In genomic region chr3:94694001-94694400, GRCh38 we compare ENCODE assay signal across 2 cellular contexts.
A peak's percentile ranks its signal among the peaks of the same experiment; 100 is the strongest.
TF ChIP-seq lines count a peak whose summit lies in the region.

No MANE protein-coding gene starts in this region.

TF ChIP-seq in SK-N-SH, 30 proteins besides CTCF, POLR2A, EP300 and RAD21 (continued from another document):
- TF ChIP-seq REST (IDR thresholded peaks at IDR 0.05; ENCODE audit: low read depth, low read length) = no peak
- peak; percentile 76 for TF ChIP-seq GATA2 (CRISPR knock-in tag; IDR thresholded peaks at IDR 0.05)
- TF ChIP-seq, protein P1, sequence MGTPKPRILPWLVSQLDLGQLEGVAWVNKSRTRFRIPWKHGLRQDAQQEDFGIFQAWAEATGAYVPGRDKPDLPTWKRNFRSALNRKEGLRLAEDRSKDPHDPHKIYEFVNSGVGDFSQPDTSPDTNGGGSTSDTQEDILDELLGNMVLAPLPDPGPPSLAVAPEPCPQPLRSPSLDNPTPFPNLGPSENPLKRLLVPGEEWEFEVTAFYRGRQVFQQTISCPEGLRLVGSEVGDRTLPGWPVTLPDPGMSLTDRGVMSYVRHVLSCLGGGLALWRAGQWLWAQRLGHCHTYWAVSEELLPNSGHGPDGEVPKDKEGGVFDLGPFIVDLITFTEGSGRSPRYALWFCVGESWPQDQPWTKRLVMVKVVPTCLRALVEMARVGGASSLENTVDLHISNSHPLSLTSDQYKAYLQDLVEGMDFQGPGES (IDR thresholded peaks at IDR 0.05; ENCODE audit: low read depth, low read length) = no peak
- TF ChIP-seq GABPA (IDR thresholded peaks at IDR 0.05; ENCODE audit: low read depth) = no peak
- TF ChIP-seq USF2 (IDR thresholded peaks at IDR 0.05; ENCODE audit: borderline replicate concordance, low read depth, low read length) = no peak
- TF ChIP-seq NRF1 (IDR thresholded peaks at IDR 0.05; ENCODE audit: low read depth, low read length) = no peak
- TF ChIP-seq RCOR1 (IDR thresholded peaks at IDR 0.05; ENCODE audit: low read length) = 0 out of 2 replicates have a peak, but pooled peaks have one; percentile 18
- TF ChIP-seq RXRA (IDR thresholded peaks at IDR 0.05; ENCODE audit: borderline replicate concordance, low read depth) = no peak
TF ChIP-seq in SK-N-SH: peak in this region for 2.

TF ChIP-seq in HepG2, 621 proteins besides CTCF, POLR2A, EP300 and RAD21 (continued from another document):
- TF ChIP-seq ZNF609 (CRISPR knock-in tag; IDR thresholded peaks at IDR 0.05; ENCODE audit: borderline replicate concordance) (no peak), FOXP4 (CRISPR knock-in tag; IDR thresholded peaks at IDR 0.05) (no peak), JUNB (CRISPR knock-in tag; IDR thresholded peaks at IDR 0.05; ENCODE audit: borderline replicate concordance) (no peak), ZNF777 (CRISPR knock-in tag; IDR thresholded peaks at IDR 0.05) (no peak)
- TF ChIP-seq, protein P2, sequence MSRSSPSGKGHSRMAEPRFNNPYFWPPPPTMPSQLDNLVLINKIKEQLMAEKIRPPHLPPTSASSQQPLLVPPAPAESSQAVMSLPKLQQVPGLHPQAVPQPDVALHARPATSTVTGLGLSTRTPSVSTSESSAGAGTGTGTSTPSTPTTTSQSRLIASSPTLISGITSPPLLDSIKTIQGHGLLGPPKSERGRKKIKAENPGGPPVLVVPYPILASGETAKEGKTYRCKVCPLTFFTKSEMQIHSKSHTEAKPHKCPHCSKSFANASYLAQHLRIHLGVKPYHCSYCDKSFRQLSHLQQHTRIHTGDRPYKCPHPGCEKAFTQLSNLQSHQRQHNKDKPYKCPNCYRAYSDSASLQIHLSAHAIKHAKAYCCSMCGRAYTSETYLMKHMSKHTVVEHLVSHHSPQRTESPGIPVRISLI (CRISPR knock-in tag; IDR thresholded peaks at IDR 0.05; ENCODE audit: borderline replicate concordance) = no peak
- TF ChIP-seq, protein P3, sequence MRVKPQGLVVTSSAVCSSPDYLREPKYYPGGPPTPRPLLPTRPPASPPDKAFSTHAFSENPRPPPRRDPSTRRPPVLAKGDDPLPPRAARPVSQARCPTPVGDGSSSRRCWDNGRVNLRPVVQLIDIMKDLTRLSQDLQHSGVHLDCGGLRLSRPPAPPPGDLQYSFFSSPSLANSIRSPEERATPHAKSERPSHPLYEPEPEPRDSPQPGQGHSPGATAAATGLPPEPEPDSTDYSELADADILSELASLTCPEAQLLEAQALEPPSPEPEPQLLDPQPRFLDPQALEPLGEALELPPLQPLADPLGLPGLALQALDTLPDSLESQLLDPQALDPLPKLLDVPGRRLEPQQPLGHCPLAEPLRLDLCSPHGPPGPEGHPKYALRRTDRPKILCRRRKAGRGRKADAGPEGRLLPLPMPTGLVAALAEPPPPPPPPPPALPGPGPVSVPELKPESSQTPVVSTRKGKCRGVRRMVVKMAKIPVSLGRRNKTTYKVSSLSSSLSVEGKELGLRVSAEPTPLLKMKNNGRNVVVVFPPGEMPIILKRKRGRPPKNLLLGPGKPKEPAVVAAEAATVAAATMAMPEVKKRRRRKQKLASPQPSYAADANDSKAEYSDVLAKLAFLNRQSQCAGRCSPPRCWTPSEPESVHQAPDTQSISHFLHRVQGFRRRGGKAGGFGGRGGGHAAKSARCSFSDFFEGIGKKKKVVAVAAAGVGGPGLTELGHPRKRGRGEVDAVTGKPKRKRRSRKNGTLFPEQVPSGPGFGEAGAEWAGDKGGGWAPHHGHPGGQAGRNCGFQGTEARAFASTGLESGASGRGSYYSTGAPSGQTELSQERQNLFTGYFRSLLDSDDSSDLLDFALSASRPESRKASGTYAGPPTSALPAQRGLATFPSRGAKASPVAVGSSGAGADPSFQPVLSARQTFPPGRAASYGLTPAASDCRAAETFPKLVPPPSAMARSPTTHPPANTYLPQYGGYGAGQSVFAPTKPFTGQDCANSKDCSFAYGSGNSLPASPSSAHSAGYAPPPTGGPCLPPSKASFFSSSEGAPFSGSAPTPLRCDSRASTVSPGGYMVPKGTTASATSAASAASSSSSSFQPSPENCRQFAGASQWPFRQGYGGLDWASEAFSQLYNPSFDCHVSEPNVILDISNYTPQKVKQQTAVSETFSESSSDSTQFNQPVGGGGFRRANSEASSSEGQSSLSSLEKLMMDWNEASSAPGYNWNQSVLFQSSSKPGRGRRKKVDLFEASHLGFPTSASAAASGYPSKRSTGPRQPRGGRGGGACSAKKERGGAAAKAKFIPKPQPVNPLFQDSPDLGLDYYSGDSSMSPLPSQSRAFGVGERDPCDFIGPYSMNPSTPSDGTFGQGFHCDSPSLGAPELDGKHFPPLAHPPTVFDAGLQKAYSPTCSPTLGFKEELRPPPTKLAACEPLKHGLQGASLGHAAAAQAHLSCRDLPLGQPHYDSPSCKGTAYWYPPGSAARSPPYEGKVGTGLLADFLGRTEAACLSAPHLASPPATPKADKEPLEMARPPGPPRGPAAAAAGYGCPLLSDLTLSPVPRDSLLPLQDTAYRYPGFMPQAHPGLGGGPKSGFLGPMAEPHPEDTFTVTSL (CRISPR knock-in tag; IDR thresholded peaks at IDR 0.05; ENCODE audit: borderline replicate concordance) = no peak
- TF ChIP-seq, protein P4, sequence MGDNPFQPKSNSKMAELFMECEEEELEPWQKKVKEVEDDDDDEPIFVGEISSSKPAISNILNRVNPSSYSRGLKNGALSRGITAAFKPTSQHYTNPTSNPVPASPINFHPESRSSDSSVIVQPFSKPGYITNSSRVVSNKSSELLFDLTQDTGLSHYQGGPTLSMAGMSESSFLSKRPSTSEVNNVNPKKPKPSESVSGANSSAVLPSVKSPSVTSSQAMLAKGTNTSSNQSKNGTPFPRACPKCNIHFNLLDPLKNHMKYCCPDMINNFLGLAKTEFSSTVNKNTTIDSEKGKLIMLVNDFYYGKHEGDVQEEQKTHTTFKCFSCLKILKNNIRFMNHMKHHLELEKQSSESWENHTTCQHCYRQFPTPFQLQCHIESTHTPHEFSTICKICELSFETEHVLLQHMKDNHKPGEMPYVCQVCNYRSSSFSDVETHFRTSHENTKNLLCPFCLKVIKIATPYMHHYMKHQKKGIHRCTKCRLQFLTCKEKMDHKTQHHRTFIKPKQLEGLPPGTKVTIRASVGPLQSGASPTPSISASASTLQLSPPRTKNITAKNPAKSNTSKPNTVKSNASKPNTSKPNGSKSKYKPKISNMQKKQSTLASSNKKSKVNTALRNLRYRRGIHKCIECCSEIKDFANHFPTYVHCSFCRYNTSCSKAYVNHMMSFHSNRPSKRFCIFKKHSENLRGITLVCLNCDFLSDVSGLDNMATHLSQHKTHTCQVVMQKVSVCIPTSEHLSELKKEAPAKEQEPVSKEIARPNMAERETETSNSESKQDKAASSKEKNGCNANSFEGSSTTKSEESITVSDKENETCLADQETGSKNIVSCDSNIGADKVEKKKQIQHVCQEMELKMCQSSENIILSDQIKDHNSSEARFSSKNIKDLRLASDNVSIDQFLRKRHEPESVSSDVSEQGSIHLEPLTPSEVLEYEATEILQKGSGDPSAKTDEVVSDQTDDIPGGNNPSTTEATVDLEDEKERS (CRISPR knock-in tag; IDR thresholded peaks at IDR 0.05) = no peak
TF ChIP-seq in HepG2: peak in this region for 0.
